ENCODE assay signal across 9 cellular contexts in genomic region chr19:4108767-4109625, GRCh38. TPM values are rescaled to one million over a fixed set of nuclear protein-coding genes. Genes with fewer than 3 reads are reported as not detected.
DNase-seq lines count a peak whose midpoint lies in the region; ATAC-seq and TF ChIP-seq lines count a peak whose summit lies in the region.
"Had no signal": no experiment of that assay in that cellular context is flagged by ENCODE, and none has a peak within 500 bp of the region (broad histone marks: within the 10 kb centered on the region; RNA-seq: fewer than 3 reads in every experiment).

No MANE protein-coding gene starts in this region.

- no peaks in the 10 kb centered on the region for H3K4me1 Mint-ChIP-seq in type B pancreatic cell (ENCODE audit: unreplicated experiment)

- ATAC-seq in HG03108 (IDR thresholded peaks at IDR 0.05; ENCODE audit: unreplicated experiment): peak; percentile 45
- ATAC-seq in mucosa of descending colon: peak; percentile 67
- ATAC-seq in HG03025 (IDR thresholded peaks at IDR 0.05; ENCODE audit: low FRiP score, unreplicated experiment): no peak

- WGBS in esophagus squamous epithelium, 2 donors: 60 to 72% methylated on average over 13 to 30 of the region's 35 CpGs

- H3K4me3 ChIP-seq in mucosa of descending colon (no peak overlapping the region), esophagus squamous epithelium (no peak overlapping the region)

- no peak overlapping the region for H3K27ac Mint-ChIP-seq in type B pancreatic cell

- H3K9me3 ChIP-seq in mucosa of descending colon (no peaks in the 10 kb centered on the region), esophagus squamous epithelium (no peaks in the 10 kb centered on the region)

- TF ChIP-seq CTCF in mucosa of descending colon (IDR thresholded peaks at IDR 0.05) (no peak), esophagus squamous epithelium (IDR thresholded peaks at IDR 0.05) (no peak), type B pancreatic cell (conservative IDR thresholded peaks at IDR 0.05) (no peak)

- TF ChIP-seq POLR2A in GM15510 (IDR thresholded peaks at IDR 0.05; ENCODE audit: borderline replicate concordance, extremely low read depth, insufficient read length): peak; percentile 30
- TF ChIP-seq POLR2A in esophagus squamous epithelium (IDR thresholded peaks at IDR 0.05): no peak

- H3K4me3 Mint-ChIP-seq in type B pancreatic cell: no peak overlapping the region

- H3K27me3 Mint-ChIP-seq in type B pancreatic cell: no peaks in the 10 kb centered on the region

- peak overlapping the region in 2 of 4 donors; percentile 9 to 42 for H3K27ac ChIP-seq in esophagus squamous epithelium
- H3K27ac ChIP-seq: parathyroid adenoma had no signal

- no peaks in the 10 kb centered on the region for H3K36me3 ChIP-seq in mucosa of descending colon (ENCODE audit: low read depth)
- peaks cover 24 to 99% (median 27%) of the 10 kb centered on the region in 3 donors for H3K36me3 ChIP-seq in esophagus squamous epithelium

- no peaks in the 10 kb centered on the region for H3K27me3 ChIP-seq in esophagus squamous epithelium

- peaks cover 16% of the 10 kb centered on the region for H3K36me3 Mint-ChIP-seq in type B pancreatic cell

- no peaks in the 10 kb centered on the region for H3K9me3 Mint-ChIP-seq in type B pancreatic cell

- peak; percentile 65 for DNase-seq in activated CD4-positive, alpha-beta T cell treated with anti-CD3 and anti-CD28 coated beads, Interleukin-2, amount 50 U/mL, for 1 hour
- DNase-seq in mucosa of descending colon (peak in 2 of 3 donors; percentile 55 to 84), esophagus squamous epithelium (lab: John Stamatoyannopoulos, UW) (no peak), type B pancreatic cell (ENCODE audit: extremely low spot score, unreplicated experiment) (no peak), NCI-H2171 treated with DMSO at 0.1 percent for 48 hours (lab: John Stamatoyannopoulos, UW) (no peak)

- H3K4me1 ChIP-seq in mucosa of descending colon (ENCODE audit: low read depth) (no peaks in the 10 kb centered on the region), esophagus squamous epithelium (no peaks in the 10 kb centered on the region)
- H3K4me1 ChIP-seq: parathyroid adenoma had no signal

- intact Hi-C loops in mucosa of descending colon (cut with DNase I, micrococcal nuclease): no loop called here
- intact Hi-C loops in esophagus squamous epithelium (cut with DNase I): no loop called here

RNA-seq across cellular contexts. Expression of gene MAP2K2, which starts 14.9 kb away (rescaled TPM):
- total RNA-seq in mucosa of descending colon: 100 to 1,000 TPM; 173 to 221 (median 192) TPM
- total RNA-seq in esophagus squamous epithelium: 100 to 1,000 TPM in 1 of 4 donors, 10 to 100 TPM in 3; 76.9 to 128 (median 93.8) TPM
- 144 TPM in 2 replicates for total RNA-seq in type B pancreatic cell (ENCODE audit: low replicate concordance)

RNA-seq across cellular contexts. Expression of gene ZBTB7A, which starts 42.3 kb away (rescaled TPM):
- total RNA-seq in mucosa of descending colon (100 to 1,000 TPM; 104 to 115 (median 112) TPM), esophagus squamous epithelium (100 to 1,000 TPM in 1 of 4 donors, 10 to 100 TPM in 3; 60.5 to 187 (median 81.2) TPM), type B pancreatic cell (ENCODE audit: low replicate concordance) (21.0 and 31.0 TPM in 2 replicates)

RNA-seq across cellular contexts. Expression of gene CREB3L3, which starts 44.4 kb away (rescaled TPM):
- total RNA-seq in mucosa of descending colon (1 to 10 TPM; 2.4 to 5.1 (median 3.4) TPM), esophagus squamous epithelium (not detected), type B pancreatic cell (ENCODE audit: low replicate concordance) (3.7 and 13.3 TPM in 2 replicates)

Comparison
In these comparisons a context has a peak if more than half of its experiments do, and no peak if none do; other contexts are left out.
1. DNase-seq: peak in activated CD4-positive, alpha-beta T cell treated with anti-CD3 and anti-CD28 coated beads, Interleukin-2, amount 50 U/mL, for 1 hour (single experiment) and mucosa of descending colon (2 of 3); none in esophagus squamous epithelium (single experiment), type B pancreatic cell (single experiment) and NCI-H2171 treated with DMSO at 0.1 percent for 48 hours (single experiment).